Comparison of ENCODE assay signal across 21 cellular contexts in the genomic region with DNA sequence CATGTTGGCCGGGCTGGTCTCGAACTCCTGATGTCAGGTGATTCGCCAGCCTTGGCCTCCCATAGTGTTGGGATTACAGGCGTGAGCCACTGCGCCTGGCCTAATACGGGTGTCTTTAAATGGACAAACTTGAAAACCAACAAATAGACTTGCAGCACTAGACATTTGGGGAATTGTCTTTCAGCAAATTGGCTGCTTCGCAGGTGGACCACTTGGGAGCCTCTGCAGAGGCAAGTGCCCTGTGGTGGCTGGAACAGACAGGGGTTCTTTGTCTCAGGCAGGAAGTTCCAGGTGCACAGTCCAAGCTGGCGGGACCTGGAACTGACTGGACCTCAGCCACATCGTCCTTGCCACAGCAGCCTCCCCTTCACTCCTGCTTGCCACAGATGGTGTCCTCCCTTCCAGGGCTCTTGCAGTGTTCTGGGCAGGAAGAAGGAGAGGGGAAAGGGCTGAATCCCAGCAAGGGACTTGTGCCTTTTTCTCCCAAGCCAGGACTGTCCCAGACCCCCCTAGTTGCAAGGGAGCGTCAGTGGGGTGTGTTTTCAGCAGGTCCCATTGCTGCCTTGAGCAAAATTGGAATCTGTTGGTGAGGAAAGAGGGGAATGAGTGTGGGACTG.
DNase-seq lines count a peak whose midpoint lies in the region; ATAC-seq, FAIRE-seq and TF ChIP-seq lines count a peak whose summit lies in the region.
"Had no signal": no experiment of that assay in that cellular context is flagged by ENCODE, and none has a peak within 500 bp of the region (broad histone marks: within the 10 kb centered on the region; RNA-seq: fewer than 3 reads in every experiment).

No MANE protein-coding gene starts in this region.

- no peak overlapping the region for H3K27ac ChIP-seq in BLaER1
- H3K27ac ChIP-seq in kidney (ENCODE audit: low read depth in 2 of 2, low read length in 2 of 2) = no peak overlapping the region
- no peak overlapping the region for H3K27ac ChIP-seq in sigmoid colon
- H3K27ac ChIP-seq: A549 had no signal

- H3K4me2 ChIP-seq in BLaER1 (peak overlapping the region; percentile 29), Loucy (ENCODE audit: low read depth, low read length, poor library complexity, severe bottlenecking) (no peak overlapping the region)
- H3K4me2 ChIP-seq: A549 had no signal

- no peaks in the 10 kb centered on the region for H3K4me1 Mint-ChIP-seq in activated CD4-positive, alpha-beta T cell treated with anti-CD3 and anti-CD28 coated beads for 36 hours

- H3K4me3 ChIP-seq in BLaER1 (no peak overlapping the region), Loucy (ENCODE audit: low read length, poor library complexity, severe bottlenecking) (no peak overlapping the region), kidney (ENCODE audit: low read length in 2 of 2) (no peak overlapping the region), sigmoid colon (no peak overlapping the region), MG63 (no peak overlapping the region)
- H3K4me3 ChIP-seq: A549 had no signal

- ATAC-seq in activated CD4-positive, alpha-beta T cell treated with anti-CD3 and anti-CD28 coated beads for 36 hours = no peak
- ATAC-seq: A549 had no signal

- no peaks in the 10 kb centered on the region for H3K36me3 Mint-ChIP-seq in activated CD4-positive, alpha-beta T cell treated with anti-CD3 and anti-CD28 coated beads for 36 hours (ENCODE audit: low read depth)
- H3K36me3 Mint-ChIP-seq: IgD-negative memory B cell had no signal

- H3F3A ChIP-seq in Loucy (ENCODE audit: low read depth) = no peaks in the 10 kb centered on the region

- H3K9me2 ChIP-seq in Loucy (replicated peaks; ENCODE audit: low read depth, low read length) = no peaks in the 10 kb centered on the region

- H3K9ac ChIP-seq in BLaER1 (no peak overlapping the region), Loucy (ENCODE audit: low read depth, low read length, poor library complexity, severe bottlenecking) (no peak overlapping the region), kidney (ENCODE audit: low read length in 2 of 2) (no peak overlapping the region)

- POLR2A ChIA-PET in activated CD4-positive, alpha-beta T cell treated with anti-CD3 and anti-CD28 coated beads for 36 hours (lab: Charles Lee) = no interaction called here

- TF ChIP-seq POLR2A in sigmoid colon (IDR thresholded peaks at IDR 0.05) = no peak

- TF ChIP-seq CTCF in Loucy (conservative IDR thresholded peaks at IDR 0.05; ENCODE audit: low read length) (no peak), kidney (IDR thresholded peaks at IDR 0.05; ENCODE audit: borderline replicate concordance, extremely low read depth, insufficient read depth) (no peak), sigmoid colon (IDR thresholded peaks at IDR 0.05) (no peak)

- no peaks in the 10 kb centered on the region for H4K20me1 ChIP-seq in BLaER1
- H4K20me1 ChIP-seq in Loucy (ENCODE audit: insufficient read depth, low read length, poor library complexity, severe bottlenecking) = no peaks in the 10 kb centered on the region

- H3K27me3 ChIP-seq in BLaER1 (no peaks in the 10 kb centered on the region), Loucy (ENCODE audit: insufficient read depth, low read length, poor library complexity, severe bottlenecking) (no peaks in the 10 kb centered on the region), sigmoid colon (no peaks in the 10 kb centered on the region), MG63 (no peaks in the 10 kb centered on the region)
- H3K27me3 ChIP-seq: BE2C had no signal

- no peaks in the 10 kb centered on the region for H3K27me3 Mint-ChIP-seq in activated CD4-positive, alpha-beta T cell treated with anti-CD3 and anti-CD28 coated beads for 36 hours
- H3K27me3 Mint-ChIP-seq: CD4-positive, alpha-beta T cell had no signal

- H3K9me3 ChIP-seq in BLaER1 (no peaks in the 10 kb centered on the region), Loucy (ENCODE audit: insufficient read depth, low read depth, low read length) (no peaks in the 10 kb centered on the region), kidney (ENCODE audit: control insufficient read depth in 1 of 2, low read length in 2 of 2) (no peaks in the 10 kb centered on the region), sigmoid colon (no peaks in the 10 kb centered on the region), MG63 (no peaks in the 10 kb centered on the region)
- H3K9me3 ChIP-seq: A549, BE2C had no signal

- H3K4me3 Mint-ChIP-seq in activated CD4-positive, alpha-beta T cell treated with anti-CD3 and anti-CD28 coated beads for 36 hours = no peak overlapping the region
- H3K4me3 Mint-ChIP-seq: CD4-positive, alpha-beta T cell; IgD-negative memory B cell had no signal

- no peaks in the 10 kb centered on the region for H3K9me3 Mint-ChIP-seq in activated CD4-positive, alpha-beta T cell treated with anti-CD3 and anti-CD28 coated beads for 36 hours (ENCODE audit: low read depth)
- H3K9me3 Mint-ChIP-seq: CD4-positive, alpha-beta T cell; IgD-negative memory B cell had no signal

- CTCF ChIA-PET in activated CD4-positive, alpha-beta T cell treated with anti-CD3 and anti-CD28 coated beads for 36 hours (lab: Charles Lee) = no interaction called here

- DNase-seq in kidney (peak; percentile 33), sigmoid colon (peak; percentile 15), MG63 (no peak), NCI-H2081 treated with DMSO at 0.1 percent for 48 hours (lab: John Stamatoyannopoulos, UW) (no peak)
- no peak for DNase-seq in activated CD4-positive, alpha-beta T cell treated with anti-CD3 and anti-CD28 coated beads for 36 hours
- DNase-seq: BE2C, COR-L47, DMS79 treated with DMSO at 0.1 percent for 48 hours, NCI-H1694, NCI-H2081, NCI-H2171 treated with DMSO at 0.1 percent for 48 hours, NCI-H446, OCI-M1, SHP77 had no signal

- 69 to 78% methylated on average over 10 of the region's 10 CpGs for WGBS in sigmoid colon, 2 donors

- no peak for TF ChIP-seq EP300 in sigmoid colon (IDR thresholded peaks at IDR 0.05)

- FAIRE-seq in kidney (lab: Jason Lieb, UNC) = no peak
- FAIRE-seq: A549, GM18507, RCC 7860 had no signal

- no peak overlapping the region for H3K27ac Mint-ChIP-seq in activated CD4-positive, alpha-beta T cell treated with anti-CD3 and anti-CD28 coated beads for 36 hours
- H3K27ac Mint-ChIP-seq: CD4-positive, alpha-beta T cell; IgD-negative memory B cell had no signal

- H3K79me2 ChIP-seq in Loucy (ENCODE audit: insufficient read depth, low read length) = no peaks in the 10 kb centered on the region

- intact Hi-C loops in kidney (cut with DNase I) (no loop called here), sigmoid colon (cut with DNase I) (no loop called here)
- intact Hi-C loops in activated CD4-positive, alpha-beta T cell treated with anti-CD3 and anti-CD28 coated beads for 36 hours (cut with DNase I, micrococcal nuclease) = no loop called here

- H3K36me3 ChIP-seq in BLaER1 (no peaks in the 10 kb centered on the region), Loucy (ENCODE audit: insufficient read depth, low read length) (no peaks in the 10 kb centered on the region), kidney (ENCODE audit: control insufficient read depth in 1 of 2, insufficient read depth in 2 of 2, low read length in 2 of 2) (no peaks in the 10 kb centered on the region), sigmoid colon (no peaks in the 10 kb centered on the region), MG63 (no peaks in the 10 kb centered on the region)
- H3K36me3 ChIP-seq: BE2C had no signal

- H3K4me1 ChIP-seq in BLaER1 = peaks cover 56% of the 10 kb centered on the region
- no peaks in the 10 kb centered on the region for H3K4me1 ChIP-seq in Loucy (ENCODE audit: insufficient read depth, low read length, poor library complexity, severe bottlenecking)
- no peaks in the 10 kb centered on the region for H3K4me1 ChIP-seq in kidney (ENCODE audit: control insufficient read depth in 1 of 2, insufficient read depth in 1 of 2, low read depth in 1 of 2, low read length in 2 of 2)
- H3K4me1 ChIP-seq in sigmoid colon = peaks cover 0 to 8% (median 6%) of the 10 kb centered on the region in 4 donors
- H3K4me1 ChIP-seq: A549 had no signal

- H2AFZ ChIP-seq in Loucy (ENCODE audit: low read length) = 0 out of 2 replicates have a peak overlapping the region, but pooled peaks have one; percentile 64

Comparison
In these comparisons a context has a peak if more than half of its experiments do, and no peak if none do; other contexts are left out.
1. DNase-seq: peak in kidney (single experiment) and sigmoid colon (single experiment); none in MG63 (single experiment), NCI-H2081 treated with DMSO at 0.1 percent for 48 hours (single experiment) and activated CD4-positive, alpha-beta T cell treated with anti-CD3 and anti-CD28 coated beads for 36 hours (single experiment).